18 cellular contexts compared by ENCODE assay signal in the genomic region with DNA sequence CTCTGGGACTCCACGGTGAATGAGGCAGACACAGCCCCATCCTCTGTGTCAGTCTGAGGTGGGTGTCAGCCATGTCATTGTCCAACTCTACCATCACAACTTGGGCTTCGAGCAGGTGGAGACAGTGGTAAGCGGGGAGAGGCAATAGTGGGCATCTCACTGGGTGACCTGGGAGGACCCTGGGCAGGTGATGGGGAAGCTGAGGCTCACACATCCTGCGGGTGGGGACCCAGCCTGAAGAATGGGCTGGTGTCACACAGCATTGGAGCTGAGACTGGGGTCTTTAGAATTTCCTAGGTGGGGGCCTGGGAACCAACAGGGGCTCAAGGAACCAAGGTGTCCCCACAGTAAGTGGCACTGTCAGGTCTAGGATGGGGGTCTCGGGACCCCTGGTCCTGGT. TPM values are rescaled to one million over a fixed set of nuclear protein-coding genes. Genes with fewer than 3 reads are reported as not detected.
DNase-seq lines count a peak whose midpoint lies in the region; ATAC-seq and TF ChIP-seq lines count a peak whose summit lies in the region.
"Had no signal": no experiment of that assay in that cellular context is flagged by ENCODE, and none has a peak within 500 bp of the region (broad histone marks: within the 10 kb centered on the region; RNA-seq: fewer than 3 reads in every experiment).

No MANE protein-coding gene starts in this region.

- H3K4me3 Mint-ChIP-seq in CD4-positive, alpha-beta T cell: peak overlapping the region; percentile 34
- no peak overlapping the region for H3K4me3 Mint-ChIP-seq in activated T-helper 17 cell treated with anti-CD3 and anti-CD28 coated beads, Interleukin-2, amount 50 U/mL, for 72 hours
- no peak overlapping the region for H3K4me3 Mint-ChIP-seq in neural progenitor cell
- no peak overlapping the region for H3K4me3 Mint-ChIP-seq in stimulated activated effector memory CD8-positive, alpha-beta T cell treated with anti-CD3 and anti-CD28 coated beads, Interleukin-12 subunit alpha, Interleukin-12 subunit beta, amount 100 ng/mL, for 72 hours
- H3K4me3 Mint-ChIP-seq: B cell; CD4-positive, alpha-beta memory T cell; GM23338; H9 had no signal

- no peaks in the 10 kb centered on the region for H3K4me1 ChIP-seq in neural progenitor cell

- H3K27ac ChIP-seq in CD4-positive, alpha-beta T cell (ENCODE audit: low read depth, low read length): no peak overlapping the region
- H3K27ac ChIP-seq in neural progenitor cell: no peak overlapping the region
- H3K27ac ChIP-seq: HL-60 had no signal

- no peaks in the 10 kb centered on the region for H3K36me3 ChIP-seq in neural progenitor cell

- H3K4me3 ChIP-seq in neural progenitor cell: no peak overlapping the region
- H3K4me3 ChIP-seq: GM23338 had no signal

- H2AFZ ChIP-seq in neural progenitor cell (replicated peaks): no peak overlapping the region
- H2AFZ ChIP-seq: GM23338 had no signal

- H3K9me3 ChIP-seq in CD4-positive, alpha-beta T cell (ENCODE audit: control insufficient read depth, low read length): no peaks in the 10 kb centered on the region
- H3K9me3 ChIP-seq in neural progenitor cell (ENCODE audit: low read depth): no peaks in the 10 kb centered on the region

- H3K27ac Mint-ChIP-seq in CD4-positive, alpha-beta T cell: no peak overlapping the region
- H3K27ac Mint-ChIP-seq in activated T-helper 17 cell treated with anti-CD3 and anti-CD28 coated beads, Interleukin-2, amount 50 U/mL, for 72 hours: peak overlapping the region; percentile 51
- H3K27ac Mint-ChIP-seq in neural progenitor cell: peak overlapping the region; percentile 87
- H3K27ac Mint-ChIP-seq in stimulated activated effector memory CD8-positive, alpha-beta T cell treated with anti-CD3 and anti-CD28 coated beads, Interleukin-12 subunit alpha, Interleukin-12 subunit beta, amount 100 ng/mL, for 72 hours: peak overlapping the region; percentile 69
- H3K27ac Mint-ChIP-seq: B cell; CD4-positive, alpha-beta memory T cell; GM23338; H9 had no signal

- H3K4me1 Mint-ChIP-seq in CD4-positive, alpha-beta T cell (ENCODE audit: low read depth): peaks cover 6% of the 10 kb centered on the region
- H3K4me1 Mint-ChIP-seq in activated T-helper 17 cell treated with anti-CD3 and anti-CD28 coated beads, Interleukin-2, amount 50 U/mL, for 72 hours: no peaks in the 10 kb centered on the region
- H3K4me1 Mint-ChIP-seq in neural progenitor cell: peaks cover 12% of the 10 kb centered on the region
- H3K4me1 Mint-ChIP-seq in stimulated activated effector memory CD8-positive, alpha-beta T cell treated with anti-CD3 and anti-CD28 coated beads, Interleukin-12 subunit alpha, Interleukin-12 subunit beta, amount 100 ng/mL, for 72 hours: peaks cover 5% of the 10 kb centered on the region

- CTCF ChIA-PET in CD4-positive, alpha-beta T cell (lab: Charles Lee): no interaction called here

- no peaks in the 10 kb centered on the region for H3K36me3 Mint-ChIP-seq in CD4-positive, alpha-beta T cell (ENCODE audit: low read depth)
- no peaks in the 10 kb centered on the region for H3K36me3 Mint-ChIP-seq in activated T-helper 17 cell treated with anti-CD3 and anti-CD28 coated beads, Interleukin-2, amount 50 U/mL, for 72 hours (ENCODE audit: low read depth)
- no peaks in the 10 kb centered on the region for H3K36me3 Mint-ChIP-seq in neural progenitor cell
- H3K36me3 Mint-ChIP-seq in stimulated activated effector memory CD8-positive, alpha-beta T cell treated with anti-CD3 and anti-CD28 coated beads, Interleukin-12 subunit alpha, Interleukin-12 subunit beta, amount 100 ng/mL, for 72 hours: no peaks in the 10 kb centered on the region
- H3K36me3 Mint-ChIP-seq: CD4-positive, alpha-beta memory T cell had no signal

- H4K20me1 ChIP-seq in neural progenitor cell (ENCODE audit: low read depth): no peaks in the 10 kb centered on the region

- no peak for DNase-seq in CD4-positive, alpha-beta T cell
- DNase-seq in neural progenitor cell (ENCODE audit: low spot score) (no peak), NCI-H2171 (lab: John Stamatoyannopoulos, UW) (no peak)
- no peak for DNase-seq in stimulated activated effector memory CD8-positive, alpha-beta T cell treated with anti-CD3 and anti-CD28 coated beads, Interleukin-12 subunit alpha, Interleukin-12 subunit beta, amount 100 ng/mL, for 72 hours (ENCODE audit: low spot score in 2 of 2)
- DNase-seq in activated CD4-positive, alpha-beta T cell treated with anti-CD3 and anti-CD28 coated beads, Interleukin-2, amount 50 U/mL, for 4 hours: no peak
- DNase-seq: ACHN; C1 segment of cervical spinal cord; CD4-positive, alpha-beta memory T cell; DMS153; DMS79 treated with DMSO at 0.1 percent for 48 hours; EL; H9 had no signal

- H3K27me3 ChIP-seq in CD4-positive, alpha-beta T cell (ENCODE audit: control insufficient read depth, insufficient read depth, low read length): no peaks in the 10 kb centered on the region
- H3K27me3 ChIP-seq in neural progenitor cell: peaks cover under 1% of the 10 kb centered on the region

- H3K27me3 Mint-ChIP-seq in CD4-positive, alpha-beta T cell: no peaks in the 10 kb centered on the region
- no peaks in the 10 kb centered on the region for H3K27me3 Mint-ChIP-seq in activated T-helper 17 cell treated with anti-CD3 and anti-CD28 coated beads, Interleukin-2, amount 50 U/mL, for 72 hours
- H3K27me3 Mint-ChIP-seq in neural progenitor cell (ENCODE audit: insufficient read depth, low read depth): peaks cover 5% of the 10 kb centered on the region
- H3K27me3 Mint-ChIP-seq: B cell; CD4-positive, alpha-beta memory T cell had no signal

- TF ChIP-seq CTCF in CD4-positive, alpha-beta T cell (IDR thresholded peaks at IDR 0.05): no peak
- no peak for TF ChIP-seq CTCF in neural progenitor cell (IDR thresholded peaks at IDR 0.05)

- H3F3A ChIP-seq in neural progenitor cell (ENCODE audit: low read depth): peaks cover 3% of the 10 kb centered on the region

- no peak overlapping the region for H3K9ac ChIP-seq in neural progenitor cell

- H3K9me3 Mint-ChIP-seq in CD4-positive, alpha-beta T cell: no peaks in the 10 kb centered on the region
- no peaks in the 10 kb centered on the region for H3K9me3 Mint-ChIP-seq in activated T-helper 17 cell treated with anti-CD3 and anti-CD28 coated beads, Interleukin-2, amount 50 U/mL, for 72 hours
- no peaks in the 10 kb centered on the region for H3K9me3 Mint-ChIP-seq in neural progenitor cell
- H3K9me3 Mint-ChIP-seq in stimulated activated effector memory CD8-positive, alpha-beta T cell treated with anti-CD3 and anti-CD28 coated beads, Interleukin-12 subunit alpha, Interleukin-12 subunit beta, amount 100 ng/mL, for 72 hours: no peaks in the 10 kb centered on the region
- H3K9me3 Mint-ChIP-seq: CD4-positive, alpha-beta memory T cell; GM23338; H9 had no signal

- H3K4me2 ChIP-seq in neural progenitor cell: no peak overlapping the region
- H3K4me2 ChIP-seq: GM23338 had no signal

- no peak for ATAC-seq in CD4-positive, alpha-beta T cell (ENCODE audit: poor library complexity)
- ATAC-seq in activated T-helper 17 cell treated with anti-CD3 and anti-CD28 coated beads, Interleukin-2, amount 50 U/mL, for 72 hours (replicated peaks): no peak
- no peak for ATAC-seq in stimulated activated effector memory CD8-positive, alpha-beta T cell treated with anti-CD3 and anti-CD28 coated beads, Interleukin-12 subunit alpha, Interleukin-12 subunit beta, amount 100 ng/mL, for 72 hours
- no peak for ATAC-seq in HG03025 (IDR thresholded peaks at IDR 0.05; ENCODE audit: low FRiP score, unreplicated experiment)
- ATAC-seq: GM23338 had no signal

- POLR2A ChIA-PET in CD4-positive, alpha-beta T cell (lab: Charles Lee): no interaction called here

- intact Hi-C loops in CD4-positive, alpha-beta T cell (cut with DNase I, micrococcal nuclease): loop anchor here (10.0 kb wide), 1 partner anchor 235 kb away; a partner anchor contains a TSS

- no peaks in the 10 kb centered on the region for H3K79me2 ChIP-seq in neural progenitor cell (ENCODE audit: low read depth)

RNA-seq across cellular contexts. Expression of a gene that starts 7.0 kb away (rescaled TPM):
- 10 to 100 TPM; 40.3 to 41.7 TPM for total RNA-seq in CD4-positive, alpha-beta T cell
- total RNA-seq in activated T-helper 17 cell treated with anti-CD3 and anti-CD28 coated beads, Interleukin-2, amount 50 U/mL, for 72 hours: 10 to 100 TPM; 51.4 to 70.1 TPM
- 151 and 170 TPM in 2 replicates for total RNA-seq in neural progenitor cell (ENCODE audit: low replicate concordance)

RNA-seq across cellular contexts. Expression of a gene that starts 7.1 kb away (rescaled TPM):
- total RNA-seq in CD4-positive, alpha-beta T cell: 1 to 10 TPM; 2.3 to 2.4 TPM
- under 1 TPM; 0.45 to 0.50 TPM for total RNA-seq in activated T-helper 17 cell treated with anti-CD3 and anti-CD28 coated beads, Interleukin-2, amount 50 U/mL, for 72 hours
- 4.1 and 13.7 TPM in 2 replicates for total RNA-seq in neural progenitor cell (ENCODE audit: low replicate concordance)

RNA-seq across cellular contexts. Expression of a gene that starts 12.0 kb away (rescaled TPM):
- total RNA-seq in CD4-positive, alpha-beta T cell: 10 to 100 TPM; 34.4 to 43.0 TPM
- 100 to 1,000 TPM in 1 of 2 donors, 10 to 100 TPM in 1; 49.6 to 104 TPM for total RNA-seq in activated T-helper 17 cell treated with anti-CD3 and anti-CD28 coated beads, Interleukin-2, amount 50 U/mL, for 72 hours
- total RNA-seq in neural progenitor cell (ENCODE audit: low replicate concordance): 0.53 and 9.1 TPM in 2 replicates

RNA-seq across cellular contexts. Expression of a gene that starts 16.9 kb away (rescaled TPM):
- total RNA-seq in CD4-positive, alpha-beta T cell: under 1 TPM; 0.49 to 0.84 TPM
- total RNA-seq in activated T-helper 17 cell treated with anti-CD3 and anti-CD28 coated beads, Interleukin-2, amount 50 U/mL, for 72 hours: not detected
- 0.56 and 3.0 TPM in 2 replicates for total RNA-seq in neural progenitor cell (ENCODE audit: low replicate concordance)

RNA-seq across cellular contexts. Expression of a gene that starts 25.5 kb away (rescaled TPM):
- not detected for total RNA-seq in CD4-positive, alpha-beta T cell
- total RNA-seq in activated T-helper 17 cell treated with anti-CD3 and anti-CD28 coated beads, Interleukin-2, amount 50 U/mL, for 72 hours: not detected
- total RNA-seq in neural progenitor cell (ENCODE audit: low replicate concordance): not detected in 2 replicates
- total RNA-seq: A172; CD4-positive, alpha-beta memory T cell; GM23338 had no signal
